Comparison of ENCODE assay signal across 9 cellular contexts in the genomic region with DNA sequence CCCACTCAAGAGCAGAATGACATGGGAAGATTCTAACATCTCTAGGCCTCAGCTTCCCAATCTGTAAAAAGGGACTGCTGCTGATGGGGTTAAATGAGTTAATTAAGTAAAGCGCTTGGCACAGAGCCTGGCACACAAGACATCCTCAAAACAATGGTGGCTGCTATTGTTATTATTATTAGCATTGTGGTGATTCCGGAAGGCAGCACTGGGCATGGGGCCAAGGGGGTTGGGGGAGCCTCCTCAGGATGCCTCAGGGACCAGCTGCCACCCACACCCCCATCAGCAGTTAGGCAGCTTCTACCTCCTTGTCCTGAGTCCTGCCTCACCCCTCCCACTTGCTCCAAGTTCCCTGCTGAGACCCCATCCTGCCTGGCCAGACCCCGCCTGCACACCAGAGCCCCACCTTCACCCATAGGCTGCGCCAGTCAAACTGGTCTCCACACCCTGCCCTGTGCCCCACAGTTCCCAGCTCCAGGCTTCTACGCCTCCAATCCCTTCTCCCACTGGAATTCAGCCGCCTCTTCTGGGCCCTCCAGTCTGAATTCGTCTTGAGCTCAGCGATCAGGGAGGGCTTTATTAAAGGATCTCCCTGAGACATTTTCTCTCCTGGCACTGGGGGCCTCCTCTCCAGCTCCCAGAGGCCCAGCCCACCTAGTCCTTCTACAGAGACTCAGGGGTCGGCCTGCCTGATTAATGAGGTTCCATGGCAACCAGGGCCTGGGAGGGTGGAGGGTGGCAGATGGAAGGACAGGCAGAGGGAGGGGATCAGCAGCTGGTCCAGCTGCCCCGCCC.
DNase-seq lines count a peak whose midpoint lies in the region; ATAC-seq and TF ChIP-seq lines count a peak whose summit lies in the region.
"Had no signal": no experiment of that assay in that cellular context is flagged by ENCODE, and none has a peak within 500 bp of the region (broad histone marks: within the 10 kb centered on the region; RNA-seq: fewer than 3 reads in every experiment).

No MANE protein-coding gene starts in this region.

- no peaks in the 10 kb centered on the region for H3K9me3 Mint-ChIP-seq in activated T-cell treated with anti-CD3 and anti-CD28 coated beads, Interleukin-2, amount 50 U/mL, for 24 hours
- H3K9me3 Mint-ChIP-seq in stimulated activated effector memory CD8-positive, alpha-beta T cell treated with anti-CD3 and anti-CD28 coated beads, Interleukin-12 subunit alpha, Interleukin-12 subunit beta, amount 100 ng/mL, for 72 hours = no peaks in the 10 kb centered on the region

- H3K36me3 Mint-ChIP-seq in activated T-cell treated with anti-CD3 and anti-CD28 coated beads, Interleukin-2, amount 50 U/mL, for 24 hours (ENCODE audit: low read depth) = peaks cover 54% of the 10 kb centered on the region
- peaks cover 56% of the 10 kb centered on the region for H3K36me3 Mint-ChIP-seq in stimulated activated effector memory CD8-positive, alpha-beta T cell treated with anti-CD3 and anti-CD28 coated beads, Interleukin-12 subunit alpha, Interleukin-12 subunit beta, amount 100 ng/mL, for 72 hours

- peaks cover 81% of the 10 kb centered on the region for H3K4me1 Mint-ChIP-seq in activated T-cell treated with anti-CD3 and anti-CD28 coated beads, Interleukin-2, amount 50 U/mL, for 24 hours (ENCODE audit: low read depth)
- peaks cover 76% of the 10 kb centered on the region for H3K4me1 Mint-ChIP-seq in stimulated activated effector memory CD8-positive, alpha-beta T cell treated with anti-CD3 and anti-CD28 coated beads, Interleukin-12 subunit alpha, Interleukin-12 subunit beta, amount 100 ng/mL, for 72 hours

- DNase-seq in activated T-cell treated with anti-CD3 and anti-CD28 coated beads, Interleukin-2, amount 50 U/mL, for 24 hours = peak; percentile 30
- no peak for DNase-seq in activated T-cell treated with anti-CD3 and anti-CD28 coated beads for 4 hours
- DNase-seq in NT2/D1 (ENCODE audit: low read depth, low spot score) = no peak
- no peak for DNase-seq in epithelial cell of esophagus (ENCODE audit: low read depth)
- peak in 1 of 2 donors; percentile 50 for DNase-seq in stimulated activated effector memory CD8-positive, alpha-beta T cell treated with anti-CD3 and anti-CD28 coated beads, Interleukin-12 subunit alpha, Interleukin-12 subunit beta, amount 100 ng/mL, for 72 hours (ENCODE audit: low spot score in 2 of 2)
- DNase-seq in activated CD4-positive, alpha-beta T cell treated with anti-CD3 and anti-CD28 coated beads for 48 hours = no peak

- no peak for TF ChIP-seq CTCF in epithelial cell of esophagus (IDR thresholded peaks at IDR 0.05; ENCODE audit: insufficient read depth, low read depth, low read length, missing control alignments)

- H3K27me3 Mint-ChIP-seq in activated T-cell treated with anti-CD3 and anti-CD28 coated beads, Interleukin-2, amount 50 U/mL, for 24 hours = no peaks in the 10 kb centered on the region

- H3K4me3 ChIP-seq in NT2/D1 (ENCODE audit: insufficient read length, low read depth) (peak overlapping the region; percentile 87), epithelial cell of esophagus (ENCODE audit: low read length) (peak overlapping the region; percentile 39)

- H3K27me3 ChIP-seq in NT2/D1 (ENCODE audit: insufficient read depth, insufficient read length) = peaks cover 29% of the 10 kb centered on the region

- peaks cover 23% of the 10 kb centered on the region for H3K4me1 ChIP-seq in NT2/D1 (ENCODE audit: insufficient read depth, insufficient read length)

- H3K9me3 ChIP-seq in NT2/D1 (ENCODE audit: insufficient read depth, low read length) = no peaks in the 10 kb centered on the region

- H3K9ac ChIP-seq in NT2/D1 (ENCODE audit: insufficient read length, low read depth) = peak overlapping the region; percentile 94
- H3K9ac ChIP-seq: parathyroid adenoma had no signal

- H3K27ac Mint-ChIP-seq in activated T-cell treated with anti-CD3 and anti-CD28 coated beads, Interleukin-2, amount 50 U/mL, for 24 hours = peak overlapping the region; percentile 95
- peak overlapping the region; percentile 89 for H3K27ac Mint-ChIP-seq in stimulated activated effector memory CD8-positive, alpha-beta T cell treated with anti-CD3 and anti-CD28 coated beads, Interleukin-12 subunit alpha, Interleukin-12 subunit beta, amount 100 ng/mL, for 72 hours

- peaks cover 31% of the 10 kb centered on the region for H3K36me3 ChIP-seq in NT2/D1 (ENCODE audit: insufficient read depth, insufficient read length, low read length)

- no peak for ATAC-seq in stimulated activated effector memory CD8-positive, alpha-beta T cell treated with anti-CD3 and anti-CD28 coated beads, Interleukin-12 subunit alpha, Interleukin-12 subunit beta, amount 100 ng/mL, for 72 hours
- ATAC-seq in GM19397 (IDR thresholded peaks at IDR 0.05; ENCODE audit: unreplicated experiment) (no peak), HG02852 (IDR thresholded peaks at IDR 0.05; ENCODE audit: unreplicated experiment) (no peak)

- peak overlapping the region; percentile 92 for H3K4me3 Mint-ChIP-seq in activated T-cell treated with anti-CD3 and anti-CD28 coated beads, Interleukin-2, amount 50 U/mL, for 24 hours
- H3K4me3 Mint-ChIP-seq in stimulated activated effector memory CD8-positive, alpha-beta T cell treated with anti-CD3 and anti-CD28 coated beads, Interleukin-12 subunit alpha, Interleukin-12 subunit beta, amount 100 ng/mL, for 72 hours = peak overlapping the region; percentile 84
